Comparison of ENCODE assay signal across 1 cellular context in genomic region chr4:26782830-26783202, GRCh38.
TF ChIP-seq lines count a peak whose summit lies in the region.

No MANE protein-coding gene starts in this region.

TF ChIP-seq in K562, 482 proteins besides CTCF, POLR2A, EP300 and RAD21 (continued from another document):
- TF ChIP-seq PREB (CRISPR knock-in tag; IDR thresholded peaks at IDR 0.05) = no peak
- no peak for TF ChIP-seq THRAP3 (IDR thresholded peaks at IDR 0.05; ENCODE audit: borderline replicate concordance)
- no peak for TF ChIP-seq CREB5 (CRISPR knock-in tag; IDR thresholded peaks at IDR 0.05)
- peak; percentile 24; the same call in 1 of the 2 replicates for TF ChIP-seq SOX6 (IDR thresholded peaks at IDR 0.05)
- no peak for TF ChIP-seq E2F8 (IDR thresholded peaks at IDR 0.05; ENCODE audit: low read depth, partially characterized antibody)
- no peak for TF ChIP-seq RBM14 (IDR thresholded peaks at IDR 0.05; ENCODE audit: borderline replicate concordance, insufficient read depth, low read depth, low read length)
- TF ChIP-seq ZNF212 (CRISPR knock-in tag; IDR thresholded peaks at IDR 0.05) = no peak
- TF ChIP-seq E2F4 (CRISPR knock-in tag; IDR thresholded peaks at IDR 0.05; ENCODE audit: low read depth) = no peak
- no peak for TF ChIP-seq MNT (conservative IDR thresholded peaks at IDR 0.05)
- no peak for TF ChIP-seq ARID2 (IDR thresholded peaks at IDR 0.05)
- TF ChIP-seq EZH2 (IDR thresholded peaks at IDR 0.05; ENCODE audit: borderline replicate concordance, low read depth, low read length) = no peak
- TF ChIP-seq SIN3A (IDR thresholded peaks at IDR 0.05; ENCODE audit: borderline replicate concordance in 2 of 2, control insufficient read depth in 1 of 2, low read depth in 2 of 2, low read length in 2 of 2) = no peak
- no peak for TF ChIP-seq ZSCAN29 (IDR thresholded peaks at IDR 0.05)
- no peak for TF ChIP-seq RB1 (IDR thresholded peaks at IDR 0.05; ENCODE audit: low read depth)
- no peak for TF ChIP-seq NR4A1 (CRISPR knock-in tag; IDR thresholded peaks at IDR 0.05)
- no peak for TF ChIP-seq NR4A1 (tag; IDR thresholded peaks at IDR 0.05)
- no peak for TF ChIP-seq ZBTB34 (CRISPR knock-in tag; IDR thresholded peaks at IDR 0.05)
- TF ChIP-seq ZNF76 (CRISPR knock-in tag; IDR thresholded peaks at IDR 0.05; ENCODE audit: borderline replicate concordance) = no peak
- TF ChIP-seq ZNF23 (CRISPR knock-in tag; IDR thresholded peaks at IDR 0.05) = no peak
- TF ChIP-seq TAL1 (IDR thresholded peaks at IDR 0.05) = no peak; the same call in 1 of the 2 replicates
- TF ChIP-seq IRF9 (tag; IDR thresholded peaks at IDR 0.05) = no peak
- TF ChIP-seq JUND (IDR thresholded peaks at IDR 0.05; ENCODE audit: borderline replicate concordance, low read depth, low read length) = no peak
- TF ChIP-seq JUND (tag; IDR thresholded peaks at IDR 0.05; ENCODE audit: borderline replicate concordance, low read depth, low read length) = 0 out of 3 replicates have a peak, but pooled peaks have one; percentile 20
- TF ChIP-seq ELK1 (CRISPR knock-in tag; IDR thresholded peaks at IDR 0.05) = no peak
- peak; percentile 30; the same call in 1 of the 2 replicates for TF ChIP-seq ATF3 (IDR thresholded peaks at IDR 0.05)
- no peak for TF ChIP-seq ATF3 (CRISPR knock-in tag; conservative IDR thresholded peaks at IDR 0.05)
- no peak for TF ChIP-seq ZNF79 (CRISPR knock-in tag; IDR thresholded peaks at IDR 0.05; ENCODE audit: low read depth)
- TF ChIP-seq NFXL1 (CRISPR knock-in tag; IDR thresholded peaks at IDR 0.05) = no peak
- no peak for TF ChIP-seq HMBOX1 (IDR thresholded peaks at IDR 0.05)
- no peak for TF ChIP-seq KAT2B (IDR thresholded peaks at IDR 0.05; ENCODE audit: low read depth, low read length)
- no peak for TF ChIP-seq NR2C2 (CRISPR knock-in tag; IDR thresholded peaks at IDR 0.05)
- TF ChIP-seq NR2C2 (tag; IDR thresholded peaks at IDR 0.05) = no peak
- no peak for TF ChIP-seq POLR2B (IDR thresholded peaks at IDR 0.05; ENCODE audit: low read depth, partially characterized antibody)
- TF ChIP-seq ZKSCAN8 (CRISPR knock-in tag; IDR thresholded peaks at IDR 0.05) = no peak
- no peak for TF ChIP-seq TBP (optimal IDR thresholded peaks at IDR 0.05; ENCODE audit: low read depth, low read length)
- peak; percentile 42; the same call in 1 of the 2 replicates for TF ChIP-seq POLR2H (tag; IDR thresholded peaks at IDR 0.05; ENCODE audit: low read depth)
- no peak for TF ChIP-seq STAG1 (CRISPR knock-in tag; IDR thresholded peaks at IDR 0.05; ENCODE audit: borderline replicate concordance)
- TF ChIP-seq ZBTB1 (CRISPR knock-in tag; IDR thresholded peaks at IDR 0.05; ENCODE audit: borderline replicate concordance, low read depth) = no peak
- TF ChIP-seq CBFB (CRISPR knock-in tag; IDR thresholded peaks at IDR 0.05) = no peak
- TF ChIP-seq CTBP1 (IDR thresholded peaks at IDR 0.05; ENCODE audit: borderline replicate concordance) = no peak
- TF ChIP-seq ZNF449 (CRISPR knock-in tag; IDR thresholded peaks at IDR 0.05) = no peak
TF ChIP-seq in K562: peak in this region for 7.
